Comparison of ENCODE assay signal across 24 cellular contexts in the genomic region with DNA sequence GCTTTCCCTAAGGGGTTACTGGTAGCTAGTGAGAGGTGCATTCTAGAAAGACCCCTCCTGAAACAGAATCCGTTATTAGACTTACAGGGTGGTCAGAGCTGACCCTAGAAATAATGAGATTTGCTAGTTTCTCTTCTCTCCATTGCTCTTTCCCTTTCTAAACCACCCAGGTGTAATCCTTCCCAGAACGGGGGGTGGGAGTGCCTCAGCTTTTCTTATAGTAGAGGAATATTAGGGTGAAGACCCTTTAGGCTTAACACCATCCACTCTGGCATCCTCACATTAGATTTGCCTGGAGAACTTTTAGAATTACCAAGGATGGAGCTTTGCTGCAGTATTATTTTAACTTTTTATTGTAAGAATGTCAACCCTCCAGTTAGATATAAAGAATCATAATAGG. TPM values are rescaled to one million over a fixed set of nuclear protein-coding genes. Genes with fewer than 3 reads are reported as not detected.
"Had no signal": no experiment of that assay in that cellular context is flagged by ENCODE, and none has a peak within 500 bp of the region (broad histone marks: within the 10 kb centered on the region; RNA-seq: fewer than 3 reads in every experiment).

No MANE protein-coding gene starts in this region.

- H3K9ac ChIP-seq: SK-N-SH had no signal

- H3K9me3 ChIP-seq: MG63, SK-N-SH had no signal

- ATAC-seq: HepG2 had no signal

- DNase-seq: IMR-90, Karpas-422, KG1, MG63, NCI-H1092, NCI-H1105 treated with DMSO at 0.1 percent for 48 hours, NCI-H1417 treated with DMSO at 0.1 percent for 48 hours, NCI-H146, NCI-H1694 treated with DMSO at 0.1 percent for 48 hours, NCI-H1930, NCI-H2081, NCI-H2107, NCI-H226, NCI-H446, NCI-H510A, NCI-H524 treated with DMSO at 0.1 percent for 48 hours, NCI-H69, NCI-H774, Right ventricle myocardium superior, RPMI8226, SK-N-SH had no signal

- H3K4me2 ChIP-seq: SK-N-SH had no signal

- H3K36me3 ChIP-seq: MG63 had no signal

- H3K4me3 ChIP-seq: MG63 had no signal

RNA-seq across cellular contexts. Expression of a gene that starts 49.4 kb away (rescaled TPM):
- total RNA-seq: HT1080, IMR-90, SK-MEL-5 had no signal
